In the genomic region with DNA sequence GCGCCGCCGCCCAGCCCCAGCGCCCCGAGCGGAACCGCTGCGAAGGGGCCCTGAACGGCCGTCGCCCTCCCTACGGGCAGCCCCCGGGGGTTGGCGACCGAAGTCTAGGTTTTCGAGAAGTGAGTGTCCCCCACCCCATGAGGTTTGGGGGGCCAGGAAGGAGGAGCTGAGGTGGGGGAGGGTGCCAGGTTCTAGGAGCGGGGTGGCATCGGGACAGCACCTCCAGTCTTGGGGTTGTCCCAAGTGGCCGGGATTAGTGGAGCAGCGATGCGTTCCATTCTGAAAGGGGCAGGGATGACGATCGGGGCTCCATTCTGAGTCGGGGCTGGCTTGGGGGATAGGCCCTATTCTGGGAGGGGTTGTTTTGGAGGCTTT, we compare ENCODE assay signal across 10 cellular contexts. TPM values are rescaled to one million over a fixed set of nuclear protein-coding genes. Genes with fewer than 3 reads are reported as not detected.
DNase-seq lines count a peak whose midpoint lies in the region; ATAC-seq and TF ChIP-seq lines count a peak whose summit lies in the region.
"Had no signal": no experiment of that assay in that cellular context is flagged by ENCODE, and none has a peak within 500 bp of the region (broad histone marks: within the 10 kb centered on the region; RNA-seq: fewer than 3 reads in every experiment).

No MANE protein-coding gene starts in this region.

- H4K20me1 ChIP-seq in KMS-11 (ENCODE audit: insufficient read depth) = no peaks in the 10 kb centered on the region

- H3K79me2 ChIP-seq in KMS-11 (ENCODE audit: insufficient read depth, low read depth) = no peaks in the 10 kb centered on the region

- TF ChIP-seq POLR2A in breast epithelium (IDR thresholded peaks at IDR 0.05) = no peak
- no peak for TF ChIP-seq POLR2A in thyroid gland (IDR thresholded peaks at IDR 0.05)

- peak overlapping the region; percentile 98 for H3K4me2 ChIP-seq in KMS-11

- H3K27me3 ChIP-seq in KMS-11 (ENCODE audit: insufficient read depth, low read depth) (no peaks in the 10 kb centered on the region), breast epithelium (no peaks in the 10 kb centered on the region), left lung (no peaks in the 10 kb centered on the region), thyroid gland (no peaks in the 10 kb centered on the region)

- H3K27ac ChIP-seq in KMS-11 = no peak overlapping the region
- H3K27ac ChIP-seq in breast epithelium = peak overlapping the region; percentile 93 to 96
- peak overlapping the region; percentile 89 to 91 for H3K27ac ChIP-seq in left lung
- peak overlapping the region; percentile 94 to 96 (median 95) for H3K27ac ChIP-seq in thyroid gland

- intact Hi-C loops in breast epithelium (cut with DNase I; ENCODE audit: low total_unique reads) = no loop called here
- intact Hi-C loops in left lung (cut with DNase I) = no loop called here
- intact Hi-C loops in thyroid gland (cut with DNase I) = loop anchor here (5.0 kb wide), 2 partner anchors 102 to 692 kb away; a partner anchor contains a TSS

- H3K36me3 ChIP-seq in KMS-11 (ENCODE audit: insufficient read depth) = no peaks in the 10 kb centered on the region
- no peaks in the 10 kb centered on the region for H3K36me3 ChIP-seq in breast epithelium
- H3K36me3 ChIP-seq in left lung = peaks cover 0 to 32% of the 10 kb centered on the region in 2 donors
- peaks cover 2 to 21% of the 10 kb centered on the region in 2 donors for H3K36me3 ChIP-seq in thyroid gland

- TF ChIP-seq CTCF in GM10266 (IDR thresholded peaks at IDR 0.05; ENCODE audit: control insufficient read depth, insufficient read depth, low read depth, missing control alignments) = no peak
- TF ChIP-seq CTCF in KMS-11 (conservative IDR thresholded peaks at IDR 0.05; ENCODE audit: low read depth, low read length) = no peak
- TF ChIP-seq CTCF in breast epithelium (IDR thresholded peaks at IDR 0.05) = peak in 1 of 3 donors; percentile 21
- TF ChIP-seq CTCF in left lung (IDR thresholded peaks at IDR 0.05) = no peak
- TF ChIP-seq CTCF in thyroid gland (IDR thresholded peaks at IDR 0.05) = no peak

- DNase-seq in GM10266 (ENCODE audit: extremely low spot score) (peak; percentile 43), breast epithelium (ENCODE audit: low spot score in 2 of 2) (no peak), left lung (no peak), thyroid gland (peak; percentile 33 to 36), NCI-H226 (no peak)
- DNase-seq in stimulated activated naive CD4-positive, alpha-beta T cell (lab: John Stamatoyannopoulos, UW) = no peak

- H2AFZ ChIP-seq in KMS-11 (ENCODE audit: low read depth) = peak overlapping the region; percentile 99

- H3K4me3 ChIP-seq in KMS-11 (IDR thresholded peaks at IDR 0.05; ENCODE audit: insufficient read depth, low read depth, low read length) (peak overlapping the region; percentile 43), breast epithelium (peak overlapping the region; percentile 88 to 99 (median 95)), left lung (peak overlapping the region; percentile 69 to 95), thyroid gland (replicated peaks in 1 of 3) (peak overlapping the region; percentile 53 to 96 (median 92))

- H3K4me1 ChIP-seq in KMS-11 (ENCODE audit: low read depth, poor library complexity, severe bottlenecking) (peaks cover 6% of the 10 kb centered on the region), breast epithelium (peaks cover 0 to 7% of the 10 kb centered on the region in 2 donors), left lung (peaks cover 10 to 27% of the 10 kb centered on the region in 2 donors), thyroid gland (peaks cover 9 to 18% of the 10 kb centered on the region in 2 donors)

- ATAC-seq in left lung (no peak), GM21825 (IDR thresholded peaks at IDR 0.05; ENCODE audit: unreplicated experiment) (no peak)

- 1% methylated on average over 14 to 21 of the region's 24 CpGs for WGBS in thyroid gland, 2 donors

- peak overlapping the region; percentile 66 for H3K9ac ChIP-seq in KMS-11

- H3K9me3 ChIP-seq in breast epithelium = no peaks in the 10 kb centered on the region
- no peaks in the 10 kb centered on the region for H3K9me3 ChIP-seq in left lung
- H3K9me3 ChIP-seq in thyroid gland = no peaks in the 10 kb centered on the region

RNA-seq across cellular contexts. Expression of a gene that starts 0.4 kb away (rescaled TPM):
- 10 to 100 TPM; 12.8 to 14.0 (median 13.8) TPM for total RNA-seq in breast epithelium
- 10 to 100 TPM; 24.4 to 29.9 TPM for total RNA-seq in left lung
- total RNA-seq in thyroid gland = 10 to 100 TPM; 14.8 to 30.1 (median 21.7) TPM

RNA-seq across cellular contexts. Expression of a gene that starts 7.9 kb away (rescaled TPM):
- 10 to 100 TPM; 20.0 to 22.1 (median 21.2) TPM for total RNA-seq in breast epithelium
- total RNA-seq in left lung = 10 to 100 TPM; 21.9 to 23.5 TPM
- 10 to 100 TPM; 19.5 to 43.1 (median 36.7) TPM for total RNA-seq in thyroid gland

RNA-seq across cellular contexts. Expression of a gene that starts 10.8 kb away (rescaled TPM):
- total RNA-seq in breast epithelium = not detected
- not detected for total RNA-seq in left lung
- under 1 TPM in 1 of 4 donors, not detected in 3; 0.94 TPM for total RNA-seq in thyroid gland
- total RNA-seq: activated CD8-positive, alpha-beta memory T cell treated with anti-CD3 and anti-CD28 coated beads for 36 hours; subcutaneous adipose tissue had no signal

RNA-seq across cellular contexts. Expression of a gene that starts 46.5 kb away (rescaled TPM):
- total RNA-seq in breast epithelium = 10 to 100 TPM; 26.9 to 45.4 (median 31.2) TPM
- 100 to 1,000 TPM in 1 of 2 donors, 10 to 100 TPM in 1; 73.0 to 153 TPM for total RNA-seq in left lung
- 10 to 100 TPM; 53.5 to 90.7 (median 67.4) TPM for total RNA-seq in thyroid gland

RNA-seq across cellular contexts. Expression of a gene that starts 47.0 kb away (rescaled TPM):
- total RNA-seq in breast epithelium = not detected
- total RNA-seq in left lung = not detected
- total RNA-seq in thyroid gland = under 1 TPM in 1 of 4 donors, not detected in 3; 0.27 TPM
- total RNA-seq: activated CD8-positive, alpha-beta memory T cell treated with anti-CD3 and anti-CD28 coated beads for 36 hours; subcutaneous adipose tissue had no signal

Comparison
In these comparisons a context has a peak if more than half of its experiments do, and no peak if none do; other contexts are left out.
1. DNase-seq: peak in GM10266 (single experiment) and thyroid gland (2 of 2); none in breast epithelium (0 of 2), left lung (0 of 2), stimulated activated naive CD4-positive, alpha-beta T cell (0 of 6) and NCI-H226 (single experiment).
2. H3K4me3 ChIP-seq: peak in every context shown above with its lines; median percentile 95 in breast epithelium; 92 in thyroid gland; 82 in left lung; 43 in KMS-11.